1 cellular context compared by ENCODE assay signal in the genomic region with DNA sequence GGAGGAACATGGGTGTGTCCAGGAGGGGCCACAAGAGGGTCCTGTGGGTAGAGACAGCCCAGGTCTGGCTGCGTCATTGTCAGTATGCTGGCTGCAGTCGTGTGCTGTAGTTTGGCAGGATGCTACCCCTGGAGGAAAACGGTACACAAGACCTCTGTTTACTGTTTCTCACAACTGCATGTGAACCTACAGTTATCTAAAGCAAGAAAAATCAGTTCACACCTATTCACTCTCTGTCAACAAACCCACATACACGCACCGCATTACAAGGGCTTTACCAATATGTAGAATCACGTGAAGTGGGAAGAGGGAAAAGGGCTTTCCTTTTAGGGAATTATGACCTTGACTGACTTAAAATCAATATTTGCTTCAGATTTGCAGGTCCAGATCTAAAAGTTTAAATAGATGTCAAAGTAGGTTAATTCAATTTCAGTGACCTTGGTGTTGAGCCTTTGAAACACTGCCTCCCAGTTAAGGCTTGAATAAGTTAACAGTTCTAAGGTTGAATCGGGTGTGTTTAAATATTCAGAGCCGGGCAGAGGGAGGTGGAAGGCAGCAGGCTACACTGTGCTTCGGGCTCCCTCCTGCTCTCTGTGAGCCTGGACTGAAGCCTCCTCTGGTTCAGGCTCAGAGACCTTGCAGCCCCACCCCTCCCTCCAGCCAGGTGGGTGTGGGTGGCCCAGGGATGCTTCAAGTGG.
TF ChIP-seq lines count a peak whose summit lies in the region.

No MANE protein-coding gene starts in this region.

TF ChIP-seq in HepG2, 621 proteins besides CTCF, POLR2A, EP300 and RAD21 (continued from another document and continues in another):
- TF ChIP-seq, protein P1, sequence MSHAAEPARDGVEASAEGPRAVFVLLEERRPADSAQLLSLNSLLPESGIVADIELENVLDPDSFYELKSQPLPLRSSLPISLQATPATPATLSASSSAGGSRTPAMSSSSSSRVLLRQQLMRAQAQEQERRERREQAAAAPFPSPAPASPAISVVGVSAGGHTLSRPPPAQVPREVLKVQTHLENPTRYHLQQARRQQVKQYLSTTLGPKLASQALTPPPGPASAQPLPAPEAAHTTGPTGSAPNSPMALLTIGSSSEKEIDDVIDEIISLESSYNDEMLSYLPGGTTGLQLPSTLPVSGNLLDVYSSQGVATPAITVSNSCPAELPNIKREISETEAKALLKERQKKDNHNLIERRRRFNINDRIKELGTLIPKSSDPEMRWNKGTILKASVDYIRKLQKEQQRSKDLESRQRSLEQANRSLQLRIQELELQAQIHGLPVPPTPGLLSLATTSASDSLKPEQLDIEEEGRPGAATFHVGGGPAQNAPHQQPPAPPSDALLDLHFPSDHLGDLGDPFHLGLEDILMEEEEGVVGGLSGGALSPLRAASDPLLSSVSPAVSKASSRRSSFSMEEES (CRISPR knock-in tag; IDR thresholded peaks at IDR 0.05): peak; percentile 95
- TF ChIP-seq SCMH1 (CRISPR knock-in tag; IDR thresholded peaks at IDR 0.05; ENCODE audit: borderline replicate concordance): no peak
- TF ChIP-seq ZNF333 (CRISPR knock-in tag; IDR thresholded peaks at IDR 0.05; ENCODE audit: borderline replicate concordance): no peak
- no peak for TF ChIP-seq RBM22 (optimal IDR thresholded peaks at IDR 0.05; ENCODE audit: low read length)
- TF ChIP-seq, protein P2, sequence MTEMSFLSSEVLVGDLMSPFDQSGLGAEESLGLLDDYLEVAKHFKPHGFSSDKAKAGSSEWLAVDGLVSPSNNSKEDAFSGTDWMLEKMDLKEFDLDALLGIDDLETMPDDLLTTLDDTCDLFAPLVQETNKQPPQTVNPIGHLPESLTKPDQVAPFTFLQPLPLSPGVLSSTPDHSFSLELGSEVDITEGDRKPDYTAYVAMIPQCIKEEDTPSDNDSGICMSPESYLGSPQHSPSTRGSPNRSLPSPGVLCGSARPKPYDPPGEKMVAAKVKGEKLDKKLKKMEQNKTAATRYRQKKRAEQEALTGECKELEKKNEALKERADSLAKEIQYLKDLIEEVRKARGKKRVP (CRISPR knock-in tag; IDR thresholded peaks at IDR 0.05): peak in 1 of 2 experiments; percentile 67; a peak in 1 of 4 replicates
- 0 out of 2 replicates have a peak, but pooled peaks have one; percentile 21 for TF ChIP-seq KDM1A (CRISPR knock-in tag; IDR thresholded peaks at IDR 0.05)
- no peak for TF ChIP-seq MYC (CRISPR knock-in tag; IDR thresholded peaks at IDR 0.05; ENCODE audit: borderline replicate concordance)
- TF ChIP-seq NCOA5 (CRISPR knock-in tag; IDR thresholded peaks at IDR 0.05): no peak
- no peak for TF ChIP-seq PAWR (CRISPR knock-in tag; IDR thresholded peaks at IDR 0.05; ENCODE audit: borderline replicate concordance)
- peak; percentile 57; the same call in 1 of the 2 replicates for TF ChIP-seq ZKSCAN8 (CRISPR knock-in tag; IDR thresholded peaks at IDR 0.05; ENCODE audit: borderline replicate concordance)
- no peak for TF ChIP-seq MBNL3 (CRISPR knock-in tag; conservative IDR thresholded peaks at IDR 0.05)
- TF ChIP-seq RFXAP (CRISPR knock-in tag; IDR thresholded peaks at IDR 0.05; ENCODE audit: borderline replicate concordance): no peak
- TF ChIP-seq, protein P3, sequence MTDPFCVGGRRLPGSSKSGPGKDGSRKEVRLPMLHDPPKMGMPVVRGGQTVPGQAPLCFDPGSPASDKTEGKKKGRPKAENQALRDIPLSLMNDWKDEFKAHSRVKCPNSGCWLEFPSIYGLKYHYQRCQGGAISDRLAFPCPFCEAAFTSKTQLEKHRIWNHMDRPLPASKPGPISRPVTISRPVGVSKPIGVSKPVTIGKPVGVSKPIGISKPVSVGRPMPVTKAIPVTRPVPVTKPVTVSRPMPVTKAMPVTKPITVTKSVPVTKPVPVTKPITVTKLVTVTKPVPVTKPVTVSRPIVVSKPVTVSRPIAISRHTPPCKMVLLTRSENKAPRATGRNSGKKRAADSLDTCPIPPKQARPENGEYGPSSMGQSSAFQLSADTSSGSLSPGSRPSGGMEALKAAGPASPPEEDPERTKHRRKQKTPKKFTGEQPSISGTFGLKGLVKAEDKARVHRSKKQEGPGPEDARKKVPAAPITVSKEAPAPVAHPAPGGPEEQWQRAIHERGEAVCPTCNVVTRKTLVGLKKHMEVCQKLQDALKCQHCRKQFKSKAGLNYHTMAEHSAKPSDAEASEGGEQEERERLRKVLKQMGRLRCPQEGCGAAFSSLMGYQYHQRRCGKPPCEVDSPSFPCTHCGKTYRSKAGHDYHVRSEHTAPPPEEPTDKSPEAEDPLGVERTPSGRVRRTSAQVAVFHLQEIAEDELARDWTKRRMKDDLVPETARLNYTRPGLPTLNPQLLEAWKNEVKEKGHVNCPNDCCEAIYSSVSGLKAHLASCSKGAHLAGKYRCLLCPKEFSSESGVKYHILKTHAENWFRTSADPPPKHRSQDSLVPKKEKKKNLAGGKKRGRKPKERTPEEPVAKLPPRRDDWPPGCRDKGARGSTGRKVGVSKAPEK (CRISPR knock-in tag; IDR thresholded peaks at IDR 0.05; ENCODE audit: borderline replicate concordance): no peak
- TF ChIP-seq GFI1 (CRISPR knock-in tag; IDR thresholded peaks at IDR 0.05; ENCODE audit: borderline replicate concordance): peak; percentile 99
- no peak for TF ChIP-seq KLF9 (CRISPR knock-in tag; IDR thresholded peaks at IDR 0.05; ENCODE audit: low read depth)
- no peak for TF ChIP-seq ZNF773 (CRISPR knock-in tag; IDR thresholded peaks at IDR 0.05; ENCODE audit: borderline replicate concordance)
- TF ChIP-seq HNRNPUL1 (IDR thresholded peaks at IDR 0.05; ENCODE audit: low read depth, low read length): no peak
- no peak for TF ChIP-seq ZFP82 (CRISPR knock-in tag; IDR thresholded peaks at IDR 0.05; ENCODE audit: borderline replicate concordance)
- peak; percentile 90 for TF ChIP-seq ISL2 (CRISPR knock-in tag; IDR thresholded peaks at IDR 0.05)
- TF ChIP-seq TCF7 (IDR thresholded peaks at IDR 0.05; ENCODE audit: low read depth): peak; percentile 87
- no peak for TF ChIP-seq CHD4 (IDR thresholded peaks at IDR 0.05; ENCODE audit: borderline replicate concordance, low read length)
- 0 out of 2 replicates have a peak, but pooled peaks have one; percentile 16 for TF ChIP-seq KDM4B (CRISPR knock-in tag; IDR thresholded peaks at IDR 0.05)
- TF ChIP-seq ZNF644 (CRISPR knock-in tag; IDR thresholded peaks at IDR 0.05; ENCODE audit: low read depth): no peak
- TF ChIP-seq, protein P4, sequence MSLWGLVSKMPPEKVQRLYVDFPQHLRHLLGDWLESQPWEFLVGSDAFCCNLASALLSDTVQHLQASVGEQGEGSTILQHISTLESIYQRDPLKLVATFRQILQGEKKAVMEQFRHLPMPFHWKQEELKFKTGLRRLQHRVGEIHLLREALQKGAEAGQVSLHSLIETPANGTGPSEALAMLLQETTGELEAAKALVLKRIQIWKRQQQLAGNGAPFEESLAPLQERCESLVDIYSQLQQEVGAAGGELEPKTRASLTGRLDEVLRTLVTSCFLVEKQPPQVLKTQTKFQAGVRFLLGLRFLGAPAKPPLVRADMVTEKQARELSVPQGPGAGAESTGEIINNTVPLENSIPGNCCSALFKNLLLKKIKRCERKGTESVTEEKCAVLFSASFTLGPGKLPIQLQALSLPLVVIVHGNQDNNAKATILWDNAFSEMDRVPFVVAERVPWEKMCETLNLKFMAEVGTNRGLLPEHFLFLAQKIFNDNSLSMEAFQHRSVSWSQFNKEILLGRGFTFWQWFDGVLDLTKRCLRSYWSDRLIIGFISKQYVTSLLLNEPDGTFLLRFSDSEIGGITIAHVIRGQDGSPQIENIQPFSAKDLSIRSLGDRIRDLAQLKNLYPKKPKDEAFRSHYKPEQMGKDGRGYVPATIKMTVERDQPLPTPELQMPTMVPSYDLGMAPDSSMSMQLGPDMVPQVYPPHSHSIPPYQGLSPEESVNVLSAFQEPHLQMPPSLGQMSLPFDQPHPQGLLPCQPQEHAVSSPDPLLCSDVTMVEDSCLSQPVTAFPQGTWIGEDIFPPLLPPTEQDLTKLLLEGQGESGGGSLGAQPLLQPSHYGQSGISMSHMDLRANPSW (CRISPR knock-in tag; IDR thresholded peaks at IDR 0.05; ENCODE audit: borderline replicate concordance): peak; percentile 92; the same call in 1 of the 2 replicates
- peak; percentile 91 for TF ChIP-seq SAP130 (CRISPR knock-in tag; IDR thresholded peaks at IDR 0.05; ENCODE audit: low read depth)
- TF ChIP-seq, protein P5, sequence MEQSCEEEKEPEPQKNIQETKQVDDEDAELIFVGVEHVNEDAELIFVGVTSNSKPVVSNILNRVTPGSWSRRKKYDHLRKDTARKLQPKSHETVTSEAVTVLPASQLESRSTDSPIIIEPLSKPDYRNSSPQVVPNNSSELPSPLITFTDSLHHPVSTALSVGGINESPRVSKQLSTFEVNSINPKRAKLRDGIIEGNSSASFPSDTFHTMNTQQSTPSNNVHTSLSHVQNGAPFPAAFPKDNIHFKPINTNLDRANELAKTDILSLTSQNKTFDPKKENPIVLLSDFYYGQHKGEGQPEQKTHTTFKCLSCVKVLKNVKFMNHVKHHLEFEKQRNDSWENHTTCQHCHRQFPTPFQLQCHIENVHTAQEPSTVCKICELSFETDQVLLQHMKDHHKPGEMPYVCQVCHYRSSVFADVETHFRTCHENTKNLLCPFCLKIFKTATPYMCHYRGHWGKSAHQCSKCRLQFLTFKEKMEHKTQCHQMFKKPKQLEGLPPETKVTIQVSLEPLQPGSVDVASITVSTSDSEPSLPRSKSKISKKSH (CRISPR knock-in tag; IDR thresholded peaks at IDR 0.05; ENCODE audit: borderline replicate concordance): no peak
- no peak for TF ChIP-seq ZNF329 (CRISPR knock-in tag; IDR thresholded peaks at IDR 0.05; ENCODE audit: low read depth)
- no peak for TF ChIP-seq DR1 (CRISPR knock-in tag; IDR thresholded peaks at IDR 0.05)
- no peak for TF ChIP-seq RAD51 (IDR thresholded peaks at IDR 0.05; ENCODE audit: borderline replicate concordance)
- no peak for TF ChIP-seq ZNF577 (CRISPR knock-in tag; IDR thresholded peaks at IDR 0.05; ENCODE audit: borderline replicate concordance, low read depth)
- TF ChIP-seq ZNF496 (CRISPR knock-in tag; IDR thresholded peaks at IDR 0.05; ENCODE audit: insufficient replicate concordance): no peak
- 0 out of 2 replicates have a peak, but pooled peaks have one; percentile 34 for TF ChIP-seq DNMT3B (CRISPR knock-in tag; conservative IDR thresholded peaks at IDR 0.05)
- no peak for TF ChIP-seq ZNF460 (CRISPR knock-in tag; IDR thresholded peaks at IDR 0.05; ENCODE audit: borderline replicate concordance)
- TF ChIP-seq MAFG (CRISPR knock-in tag; IDR thresholded peaks at IDR 0.05): no peak
- no peak for TF ChIP-seq HIVEP1 (CRISPR knock-in tag; IDR thresholded peaks at IDR 0.05)
- TF ChIP-seq ZNF121 (CRISPR knock-in tag; IDR thresholded peaks at IDR 0.05): no peak
- no peak for TF ChIP-seq MLLT10 (CRISPR knock-in tag; IDR thresholded peaks at IDR 0.05)
- TF ChIP-seq ZNF343 (CRISPR knock-in tag; IDR thresholded peaks at IDR 0.05): no peak
- no peak for TF ChIP-seq ZMAT3 (CRISPR knock-in tag; conservative IDR thresholded peaks at IDR 0.05)
- no peak for TF ChIP-seq ZNF160 (CRISPR knock-in tag; IDR thresholded peaks at IDR 0.05)
- no peak for TF ChIP-seq ZNF788 (CRISPR knock-in tag; IDR thresholded peaks at IDR 0.05; ENCODE audit: borderline replicate concordance)
- TF ChIP-seq ZMYM2 (CRISPR knock-in tag; IDR thresholded peaks at IDR 0.05): no peak
- TF ChIP-seq ZNF367 (CRISPR knock-in tag; IDR thresholded peaks at IDR 0.05; ENCODE audit: borderline replicate concordance): no peak
- TF ChIP-seq ZNF670 (CRISPR knock-in tag; IDR thresholded peaks at IDR 0.05; ENCODE audit: borderline replicate concordance): no peak
- TF ChIP-seq, protein P6, sequence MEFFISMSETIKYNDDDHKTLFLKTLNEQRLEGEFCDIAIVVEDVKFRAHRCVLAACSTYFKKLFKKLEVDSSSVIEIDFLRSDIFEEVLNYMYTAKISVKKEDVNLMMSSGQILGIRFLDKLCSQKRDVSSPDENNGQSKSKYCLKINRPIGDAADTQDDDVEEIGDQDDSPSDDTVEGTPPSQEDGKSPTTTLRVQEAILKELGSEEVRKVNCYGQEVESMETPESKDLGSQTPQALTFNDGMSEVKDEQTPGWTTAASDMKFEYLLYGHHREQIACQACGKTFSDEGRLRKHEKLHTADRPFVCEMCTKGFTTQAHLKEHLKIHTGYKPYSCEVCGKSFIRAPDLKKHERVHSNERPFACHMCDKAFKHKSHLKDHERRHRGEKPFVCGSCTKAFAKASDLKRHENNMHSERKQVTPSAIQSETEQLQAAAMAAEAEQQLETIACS (CRISPR knock-in tag; IDR thresholded peaks at IDR 0.05): no peak
- no peak for TF ChIP-seq KAT2B (IDR thresholded peaks at IDR 0.05; ENCODE audit: borderline replicate concordance, low read depth, low read length)
- TF ChIP-seq, protein P7, sequence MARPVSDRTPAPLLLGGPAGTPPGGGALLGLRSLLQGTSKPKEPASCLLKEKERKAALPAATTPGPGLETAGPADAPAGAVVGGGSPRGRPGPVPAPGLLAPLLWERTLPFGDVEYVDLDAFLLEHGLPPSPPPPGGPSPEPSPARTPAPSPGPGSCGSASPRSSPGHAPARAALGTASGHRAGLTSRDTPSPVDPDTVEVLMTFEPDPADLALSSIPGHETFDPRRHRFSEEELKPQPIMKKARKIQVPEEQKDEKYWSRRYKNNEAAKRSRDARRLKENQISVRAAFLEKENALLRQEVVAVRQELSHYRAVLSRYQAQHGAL (CRISPR knock-in tag; IDR thresholded peaks at IDR 0.05; ENCODE audit: not compliant biosample characterization): no peak
- TF ChIP-seq ATF7 (IDR thresholded peaks at IDR 0.05): no peak
- TF ChIP-seq ATF7 (CRISPR knock-in tag; IDR thresholded peaks at IDR 0.05): no peak
- peak; percentile 98 for TF ChIP-seq GATAD2A (CRISPR knock-in tag; IDR thresholded peaks at IDR 0.05)
- TF ChIP-seq HNF4A (CRISPR knock-in tag; IDR thresholded peaks at IDR 0.05): peak; percentile 52
- TF ChIP-seq, protein P8, sequence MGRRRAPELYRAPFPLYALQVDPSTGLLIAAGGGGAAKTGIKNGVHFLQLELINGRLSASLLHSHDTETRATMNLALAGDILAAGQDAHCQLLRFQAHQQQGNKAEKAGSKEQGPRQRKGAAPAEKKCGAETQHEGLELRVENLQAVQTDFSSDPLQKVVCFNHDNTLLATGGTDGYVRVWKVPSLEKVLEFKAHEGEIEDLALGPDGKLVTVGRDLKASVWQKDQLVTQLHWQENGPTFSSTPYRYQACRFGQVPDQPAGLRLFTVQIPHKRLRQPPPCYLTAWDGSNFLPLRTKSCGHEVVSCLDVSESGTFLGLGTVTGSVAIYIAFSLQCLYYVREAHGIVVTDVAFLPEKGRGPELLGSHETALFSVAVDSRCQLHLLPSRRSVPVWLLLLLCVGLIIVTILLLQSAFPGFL (CRISPR knock-in tag; IDR thresholded peaks at IDR 0.05): no peak
- TF ChIP-seq, protein P9, sequence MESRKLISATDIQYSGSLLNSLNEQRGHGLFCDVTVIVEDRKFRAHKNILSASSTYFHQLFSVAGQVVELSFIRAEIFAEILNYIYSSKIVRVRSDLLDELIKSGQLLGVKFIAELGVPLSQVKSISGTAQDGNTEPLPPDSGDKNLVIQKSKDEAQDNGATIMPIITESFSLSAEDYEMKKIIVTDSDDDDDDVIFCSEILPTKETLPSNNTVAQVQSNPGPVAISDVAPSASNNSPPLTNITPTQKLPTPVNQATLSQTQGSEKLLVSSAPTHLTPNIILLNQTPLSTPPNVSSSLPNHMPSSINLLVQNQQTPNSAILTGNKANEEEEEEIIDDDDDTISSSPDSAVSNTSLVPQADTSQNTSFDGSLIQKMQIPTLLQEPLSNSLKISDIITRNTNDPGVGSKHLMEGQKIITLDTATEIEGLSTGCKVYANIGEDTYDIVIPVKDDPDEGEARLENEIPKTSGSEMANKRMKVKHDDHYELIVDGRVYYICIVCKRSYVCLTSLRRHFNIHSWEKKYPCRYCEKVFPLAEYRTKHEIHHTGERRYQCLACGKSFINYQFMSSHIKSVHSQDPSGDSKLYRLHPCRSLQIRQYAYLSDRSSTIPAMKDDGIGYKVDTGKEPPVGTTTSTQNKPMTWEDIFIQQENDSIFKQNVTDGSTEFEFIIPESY (CRISPR knock-in tag; IDR thresholded peaks at IDR 0.05): no peak
- TF ChIP-seq PHF21A (CRISPR knock-in tag; IDR thresholded peaks at IDR 0.05): peak; percentile 90
